ENCODE assay signal across 21 cellular contexts in the genomic region with DNA sequence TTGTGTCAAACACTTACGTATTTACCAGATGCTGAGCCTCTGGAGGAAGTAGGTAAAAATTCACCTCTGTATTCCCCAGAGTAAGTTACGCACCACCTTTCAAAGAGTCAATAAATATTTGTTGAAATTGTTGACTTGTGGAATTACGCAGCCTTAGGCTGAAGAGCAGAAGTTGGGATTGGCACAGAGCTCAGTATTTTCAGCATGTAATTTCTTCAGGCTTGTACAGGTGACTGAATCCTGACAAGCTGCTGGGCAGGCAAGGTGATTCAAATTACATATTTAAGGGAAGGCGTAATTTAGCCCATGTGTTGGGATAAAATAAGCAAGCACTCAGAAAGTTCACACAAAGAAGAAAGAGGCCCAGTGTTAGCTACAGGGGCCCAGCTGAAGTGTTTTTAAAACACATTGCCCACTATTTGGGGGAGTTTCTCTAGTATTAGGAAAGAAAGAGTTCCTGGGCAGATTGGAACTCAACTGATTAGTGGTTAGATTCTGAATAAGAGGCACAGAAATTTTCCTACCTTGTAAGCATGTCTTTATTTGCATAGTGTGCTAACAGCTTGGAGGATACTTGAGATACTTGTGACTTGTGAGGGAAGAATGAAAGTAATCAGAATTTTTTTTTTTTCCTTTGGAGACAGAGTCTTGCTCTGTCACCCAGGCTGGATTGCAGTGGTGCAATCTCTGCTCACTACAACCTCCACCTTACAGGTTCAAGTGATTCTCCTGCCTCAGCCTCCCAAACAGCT.
"Had no signal": no experiment of that assay in that cellular context is flagged by ENCODE, and none has a peak within 500 bp of the region (broad histone marks: within the 10 kb centered on the region; RNA-seq: fewer than 3 reads in every experiment).

No MANE protein-coding gene starts in this region.

- H3K4me3 ChIP-seq: colonic mucosa, psoas muscle, spleen, stomach, thoracic aorta, vagina had no signal

- ATAC-seq: foreskin keratinocyte; left cardiac atrium; psoas muscle; sciatic nerve; stimulated activated naive B cell treated with anti-CD40 and anti-IgM and Interleukin-4, amounts not matched to agents 10 μg/mL and 1 μg/mL and 100 μg/mL, for 72 hours had no signal

- H3K27me3 ChIP-seq: colonic mucosa, foreskin keratinocyte, spleen, stomach, vagina had no signal

- H3K36me3 ChIP-seq: colonic mucosa, spleen, stomach, thoracic aorta, vagina had no signal

- H3K27ac ChIP-seq: colonic mucosa, foreskin keratinocyte, psoas muscle, spleen, stomach, thoracic aorta, vagina had no signal

- DNase-seq: colonic mucosa; dermis blood vessel endothelial cell; erythroblast; foreskin keratinocyte; kidney; left cardiac atrium; midbrain; naive B cell; nephron progenitor cell; psoas muscle; retina; spleen; stimulated activated CD4-positive, alpha-beta T cell treated with anti-CD3 and anti-CD28 coated beads, Interleukin-15, amount 100 ng/mL, for 24 hours; stimulated activated CD4-positive, alpha-beta T cell treated with anti-CD3 and anti-CD28 coated beads, Interleukin-1b, Interleukin-23, amount 100 ng/mL, for 48 hours; stimulated activated CD4-positive, alpha-beta T cell treated with anti-CD3 and anti-CD28 coated beads, Interleukin-4, amount 100 ng/mL, for 4 hours; stimulated activated naive B cell treated with anti-CD40 and anti-IgM and Interleukin-4, amounts not matched to agents 10 μg/mL and 1 μg/mL and 100 μg/mL, for 72 hours; stomach; substantia nigra had no signal

- H3K4me1 ChIP-seq: colonic mucosa, foreskin keratinocyte, psoas muscle, spleen, stomach, vagina had no signal

- FAIRE-seq: kidney had no signal

- H3K9me3 ChIP-seq: colonic mucosa, psoas muscle, thoracic aorta, vagina had no signal
